8 cellular contexts compared by ENCODE assay signal in the genomic region with DNA sequence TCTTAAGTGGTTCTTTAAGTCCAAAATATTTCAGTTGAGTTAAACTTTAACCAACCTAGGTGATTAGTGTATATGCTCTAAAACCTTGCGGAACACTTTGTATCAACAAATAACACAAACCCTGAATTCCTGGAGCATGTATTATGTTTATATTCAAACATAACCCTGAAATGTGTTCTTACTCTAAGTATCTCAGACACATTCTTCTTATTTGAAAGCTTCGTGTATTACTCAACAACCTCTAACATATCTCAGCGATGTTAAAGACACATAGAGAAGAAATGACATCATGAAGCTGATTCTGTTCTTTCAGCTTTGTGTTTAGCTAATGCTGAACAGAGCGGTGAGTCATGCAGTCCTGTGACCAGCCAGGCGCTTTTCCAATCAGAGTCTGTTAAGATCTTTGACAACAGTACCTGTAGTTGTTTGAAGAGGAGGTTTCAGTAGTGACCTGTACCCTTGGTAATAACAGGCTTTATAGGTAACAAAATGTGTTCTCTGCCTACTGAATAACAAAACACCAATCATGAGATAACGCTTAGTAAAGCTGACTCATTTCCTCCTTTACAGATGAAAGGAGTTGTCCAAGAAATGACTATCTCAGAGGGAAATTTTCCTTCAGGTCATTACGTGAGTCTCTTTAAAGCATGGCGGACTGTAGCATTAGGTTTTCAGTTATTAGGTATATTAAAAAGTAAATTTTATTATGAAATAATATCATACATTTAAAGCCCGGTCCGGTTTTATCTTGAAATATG.
DNase-seq lines count a peak whose midpoint lies in the region; ATAC-seq, FAIRE-seq and TF ChIP-seq lines count a peak whose summit lies in the region.

No MANE protein-coding gene starts in this region.

- no peaks in the 10 kb centered on the region for H3F3A ChIP-seq in MM.1S (ENCODE audit: insufficient read depth, low read length)

- H3K9me3 ChIP-seq in A549: no peaks in the 10 kb centered on the region
- H3K9me3 ChIP-seq in MM.1S (replicated peaks; ENCODE audit: insufficient read depth, low read length): no peaks in the 10 kb centered on the region

- peak; percentile 94 to 97 for DNase-seq in A549 (ENCODE audit: low read depth in 1 of 2, low spot score in 1 of 2)
- peak; percentile 45 for DNase-seq in NOMO-1 treated with dmso at 0.1 percent for 144 hours (lab: John Stamatoyannopoulos, UW; ENCODE audit: unreplicated experiment)
- DNase-seq in activated effector memory CD4-positive, alpha-beta T cell treated with anti-CD3 and anti-CD28 coated beads, Interleukin-2, amount 50 U/mL, for 16 hours: peak; percentile 89
- peak; percentile 52 for DNase-seq in globus pallidus (ENCODE audit: low spot score)
- DNase-seq in progenitor cell of endocrine pancreas (ENCODE audit: low spot score, unreplicated experiment): peak; percentile 29
- DNase-seq in MM.1S: no peak

- H3K4me1 ChIP-seq in A549: peaks cover 52% of the 10 kb centered on the region
- peaks cover 16% of the 10 kb centered on the region for H3K4me1 ChIP-seq in MM.1S (ENCODE audit: low read length)

- no peaks in the 10 kb centered on the region for H3K27me3 ChIP-seq in MM.1S (replicated peaks; ENCODE audit: insufficient read depth, low read length)

- peak; percentile 93 for ATAC-seq in A549
- ATAC-seq in GM18520 (IDR thresholded peaks at IDR 0.05; ENCODE audit: unreplicated experiment): peak; percentile 89
- peak; percentile 87 for ATAC-seq in HG03060 (IDR thresholded peaks at IDR 0.05; ENCODE audit: low read depth, unreplicated experiment)

- no peak overlapping the region for H3K9ac ChIP-seq in MM.1S (ENCODE audit: low read length)

- H2AFZ ChIP-seq in MM.1S (ENCODE audit: low read length): no peak overlapping the region

- peaks cover 40% of the 10 kb centered on the region for H3K4me1 Mint-ChIP-seq in progenitor cell of endocrine pancreas (ENCODE audit: low read depth)

- H3K4me2 ChIP-seq in A549 (peak overlapping the region; percentile 77), MM.1S (ENCODE audit: low read depth, low read length) (no peak overlapping the region)

- H3K27me3 Mint-ChIP-seq in progenitor cell of endocrine pancreas: no peaks in the 10 kb centered on the region

- H4K20me1 ChIP-seq in MM.1S (ENCODE audit: insufficient read depth, low read length): no peaks in the 10 kb centered on the region

- CTCF ChIA-PET in A549 (lab: Yijun Ruan, JAX): interaction anchor here (1.0 to 3.1 kb wide), 14 partner anchors 11 to 915 kb away, joined by 3 to 12 read pairs (median 4); partner anchors contain the start of gene KLF6

- POLR2A ChIA-PET in A549 (lab: Yijun Ruan, JAX): interaction anchor here (0.5 to 3.1 kb wide), 11 partner anchors 24 to 505 kb away, joined by 3 to 79 read pairs (median 10); partner anchors contain the start of gene KLF6

- no peaks in the 10 kb centered on the region for H3K36me3 ChIP-seq in MM.1S (replicated peaks; ENCODE audit: insufficient read depth, low read length)

- H3K4me3 Mint-ChIP-seq in progenitor cell of endocrine pancreas (ENCODE audit: low read depth): peak overlapping the region; percentile 58

- H3K27ac Mint-ChIP-seq in progenitor cell of endocrine pancreas: peak overlapping the region; percentile 99

- peak; percentile 87 to 90; a peak in 4 of 5 replicates for TF ChIP-seq EP300 in A549 (IDR thresholded peaks at IDR 0.05)

- TF ChIP-seq CTCF in A549 (IDR thresholded peaks at IDR 0.05) (no peak), progenitor cell of endocrine pancreas (IDR thresholded peaks at IDR 0.05; ENCODE audit: unreplicated experiment) (no peak), MM.1S (IDR thresholded peaks at IDR 0.05; ENCODE audit: low read length) (no peak)

- 0 out of 3 replicates have a peak overlapping the region, but pooled peaks have one; percentile 10 for H3K4me3 ChIP-seq in A549
- no peak overlapping the region for H3K4me3 ChIP-seq in MM.1S (ENCODE audit: low read length)

- WGBS in A549 (ENCODE audit: missing lambda C conversion rate): 4% methylated on average over 10 of the region's 10 CpGs

- H3K27ac ChIP-seq in A549 (peak overlapping the region; percentile 92 to 94), MM.1S (ENCODE audit: low read length) (no peak overlapping the region)

- peaks cover 2% of the 10 kb centered on the region for H3K36me3 Mint-ChIP-seq in progenitor cell of endocrine pancreas (ENCODE audit: insufficient read depth)

- H3K9me3 Mint-ChIP-seq in progenitor cell of endocrine pancreas (ENCODE audit: low read depth): peaks cover 6% of the 10 kb centered on the region

- TF ChIP-seq POLR2A in A549 (IDR thresholded peaks at IDR 0.05; ENCODE audit: low read length): no peak

- H3K9me2 ChIP-seq in MM.1S (replicated peaks; ENCODE audit: insufficient read depth, low read length): no peaks in the 10 kb centered on the region

- FAIRE-seq in A549 (lab: Jason Lieb, UNC): peak; percentile 96

- peak; percentile 20 to 66 for TF ChIP-seq RAD21 in A549 (conservative IDR thresholded peaks at IDR 0.05 in 1 of 2, IDR thresholded peaks at IDR 0.05 in 1 of 2)

- H3K79me2 ChIP-seq in MM.1S (ENCODE audit: low read length): no peaks in the 10 kb centered on the region

TF ChIP-seq in A549, 52 proteins besides CTCF, POLR2A, EP300 and RAD21 (continues in another document):
- no peak for TF ChIP-seq PBX3 (IDR thresholded peaks at IDR 0.05)
- TF ChIP-seq JUNB (IDR thresholded peaks at IDR 0.05): peak; percentile 99
- TF ChIP-seq FOSL2 (IDR thresholded peaks at IDR 0.05): peak; percentile 96
- TF ChIP-seq FOSL2 (CRISPR knock-in tag; IDR thresholded peaks at IDR 0.05): peak; percentile 100
- TF ChIP-seq POLR2AphosphoS2 (conservative IDR thresholded peaks at IDR 0.05; ENCODE audit: low read length): no peak
- no peak for TF ChIP-seq HOXA7 (CRISPR knock-in tag; IDR thresholded peaks at IDR 0.05)
- peak; percentile 74 for TF ChIP-seq MAX (IDR thresholded peaks at IDR 0.05)
- no peak for TF ChIP-seq TFCP2L1 (CRISPR knock-in tag; IDR thresholded peaks at IDR 0.05)
- TF ChIP-seq ZC3H11A (IDR thresholded peaks at IDR 0.05): no peak
- peak; percentile 86 to 91; a peak in 4 of 5 replicates for TF ChIP-seq JUN (IDR thresholded peaks at IDR 0.05)
- TF ChIP-seq CEBPB (IDR thresholded peaks at IDR 0.05): peak; percentile 83 to 90
- TF ChIP-seq SMC3 (IDR thresholded peaks at IDR 0.05): peak; percentile 54; the same call in 2 of the 3 replicates
- no peak for TF ChIP-seq CHD4 (IDR thresholded peaks at IDR 0.05; ENCODE audit: borderline replicate concordance)
- no peak for TF ChIP-seq MAZ (IDR thresholded peaks at IDR 0.05; ENCODE audit: borderline replicate concordance, low read depth, low read length)
- no peak for TF ChIP-seq ELK1 (IDR thresholded peaks at IDR 0.05; ENCODE audit: low read depth, low read length)
- TF ChIP-seq, protein P1, sequence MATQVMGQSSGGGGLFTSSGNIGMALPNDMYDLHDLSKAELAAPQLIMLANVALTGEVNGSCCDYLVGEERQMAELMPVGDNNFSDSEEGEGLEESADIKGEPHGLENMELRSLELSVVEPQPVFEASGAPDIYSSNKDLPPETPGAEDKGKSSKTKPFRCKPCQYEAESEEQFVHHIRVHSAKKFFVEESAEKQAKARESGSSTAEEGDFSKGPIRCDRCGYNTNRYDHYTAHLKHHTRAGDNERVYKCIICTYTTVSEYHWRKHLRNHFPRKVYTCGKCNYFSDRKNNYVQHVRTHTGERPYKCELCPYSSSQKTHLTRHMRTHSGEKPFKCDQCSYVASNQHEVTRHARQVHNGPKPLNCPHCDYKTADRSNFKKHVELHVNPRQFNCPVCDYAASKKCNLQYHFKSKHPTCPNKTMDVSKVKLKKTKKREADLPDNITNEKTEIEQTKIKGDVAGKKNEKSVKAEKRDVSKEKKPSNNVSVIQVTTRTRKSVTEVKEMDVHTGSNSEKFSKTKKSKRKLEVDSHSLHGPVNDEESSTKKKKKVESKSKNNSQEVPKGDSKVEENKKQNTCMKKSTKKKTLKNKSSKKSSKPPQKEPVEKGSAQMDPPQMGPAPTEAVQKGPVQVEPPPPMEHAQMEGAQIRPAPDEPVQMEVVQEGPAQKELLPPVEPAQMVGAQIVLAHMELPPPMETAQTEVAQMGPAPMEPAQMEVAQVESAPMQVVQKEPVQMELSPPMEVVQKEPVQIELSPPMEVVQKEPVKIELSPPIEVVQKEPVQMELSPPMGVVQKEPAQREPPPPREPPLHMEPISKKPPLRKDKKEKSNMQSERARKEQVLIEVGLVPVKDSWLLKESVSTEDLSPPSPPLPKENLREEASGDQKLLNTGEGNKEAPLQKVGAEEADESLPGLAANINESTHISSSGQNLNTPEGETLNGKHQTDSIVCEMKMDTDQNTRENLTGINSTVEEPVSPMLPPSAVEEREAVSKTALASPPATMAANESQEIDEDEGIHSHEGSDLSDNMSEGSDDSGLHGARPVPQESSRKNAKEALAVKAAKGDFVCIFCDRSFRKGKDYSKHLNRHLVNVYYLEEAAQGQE (IDR thresholded peaks at IDR 0.05): no peak
- 0 out of 2 replicates have a peak, but pooled peaks have one; percentile 25 for TF ChIP-seq NFE2L2 (conservative IDR thresholded peaks at IDR 0.05; ENCODE audit: low read length)
- TF ChIP-seq SREBF2 (IDR thresholded peaks at IDR 0.05): no peak
